1 cellular context compared by ENCODE assay signal in the genomic region with DNA sequence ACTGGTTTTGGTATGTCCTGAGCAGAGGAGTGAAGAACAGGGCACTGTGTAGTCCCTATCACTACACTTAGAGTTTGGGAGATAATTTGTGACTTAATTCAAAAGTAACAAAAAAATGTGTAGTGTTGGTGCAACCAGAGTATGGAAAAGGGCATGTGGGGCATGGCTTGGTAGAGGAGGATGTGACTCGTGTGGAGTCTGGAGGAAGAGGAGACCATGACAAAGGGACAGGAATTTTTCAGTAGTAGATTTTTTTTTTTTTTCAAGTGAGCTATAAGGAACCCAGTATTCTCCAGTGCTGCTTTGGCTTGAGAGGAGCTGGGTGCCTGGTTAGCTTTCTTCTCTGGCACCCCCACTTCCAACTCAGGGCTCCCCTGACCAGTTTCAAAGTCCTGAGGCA.
TF ChIP-seq lines count a peak whose summit lies in the region.

No MANE protein-coding gene starts in this region.

TF ChIP-seq in HCT116, 20 proteins besides CTCF, POLR2A, EP300 and RAD21 (continued from another document):
- TF ChIP-seq, protein P1, sequence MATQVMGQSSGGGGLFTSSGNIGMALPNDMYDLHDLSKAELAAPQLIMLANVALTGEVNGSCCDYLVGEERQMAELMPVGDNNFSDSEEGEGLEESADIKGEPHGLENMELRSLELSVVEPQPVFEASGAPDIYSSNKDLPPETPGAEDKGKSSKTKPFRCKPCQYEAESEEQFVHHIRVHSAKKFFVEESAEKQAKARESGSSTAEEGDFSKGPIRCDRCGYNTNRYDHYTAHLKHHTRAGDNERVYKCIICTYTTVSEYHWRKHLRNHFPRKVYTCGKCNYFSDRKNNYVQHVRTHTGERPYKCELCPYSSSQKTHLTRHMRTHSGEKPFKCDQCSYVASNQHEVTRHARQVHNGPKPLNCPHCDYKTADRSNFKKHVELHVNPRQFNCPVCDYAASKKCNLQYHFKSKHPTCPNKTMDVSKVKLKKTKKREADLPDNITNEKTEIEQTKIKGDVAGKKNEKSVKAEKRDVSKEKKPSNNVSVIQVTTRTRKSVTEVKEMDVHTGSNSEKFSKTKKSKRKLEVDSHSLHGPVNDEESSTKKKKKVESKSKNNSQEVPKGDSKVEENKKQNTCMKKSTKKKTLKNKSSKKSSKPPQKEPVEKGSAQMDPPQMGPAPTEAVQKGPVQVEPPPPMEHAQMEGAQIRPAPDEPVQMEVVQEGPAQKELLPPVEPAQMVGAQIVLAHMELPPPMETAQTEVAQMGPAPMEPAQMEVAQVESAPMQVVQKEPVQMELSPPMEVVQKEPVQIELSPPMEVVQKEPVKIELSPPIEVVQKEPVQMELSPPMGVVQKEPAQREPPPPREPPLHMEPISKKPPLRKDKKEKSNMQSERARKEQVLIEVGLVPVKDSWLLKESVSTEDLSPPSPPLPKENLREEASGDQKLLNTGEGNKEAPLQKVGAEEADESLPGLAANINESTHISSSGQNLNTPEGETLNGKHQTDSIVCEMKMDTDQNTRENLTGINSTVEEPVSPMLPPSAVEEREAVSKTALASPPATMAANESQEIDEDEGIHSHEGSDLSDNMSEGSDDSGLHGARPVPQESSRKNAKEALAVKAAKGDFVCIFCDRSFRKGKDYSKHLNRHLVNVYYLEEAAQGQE (IDR thresholded peaks at IDR 0.05; ENCODE audit: low read depth): no peak
- no peak for TF ChIP-seq MAX (IDR thresholded peaks at IDR 0.05)
- no peak for TF ChIP-seq SRF (IDR thresholded peaks at IDR 0.05; ENCODE audit: low read depth)
- TF ChIP-seq CBX3 (IDR thresholded peaks at IDR 0.05; ENCODE audit: low read depth): no peak
- TF ChIP-seq JUND (IDR thresholded peaks at IDR 0.05): no peak
- TF ChIP-seq ATF3 (IDR thresholded peaks at IDR 0.05): no peak
